In genomic region chr1:12148160-12148957, GRCh38 we compare ENCODE assay signal across 9 cellular contexts. TPM values are rescaled to one million over a fixed set of nuclear protein-coding genes. Genes with fewer than 3 reads are reported as not detected.
DNase-seq lines count a peak whose midpoint lies in the region; ATAC-seq, FAIRE-seq and TF ChIP-seq lines count a peak whose summit lies in the region.
"Had no signal": no experiment of that assay in that cellular context is flagged by ENCODE, and none has a peak within 500 bp of the region (broad histone marks: within the 10 kb centered on the region; RNA-seq: fewer than 3 reads in every experiment).

No MANE protein-coding gene starts in this region.

- H3K4me1 Mint-ChIP-seq in effector memory CD8-positive, alpha-beta T cell (ENCODE audit: low read depth in 2 of 2), result peaks cover 68 to 73% of the 10 kb centered on the region in 2 donors

- no peak for ATAC-seq in effector memory CD8-positive, alpha-beta T cell (replicated peaks)
- ATAC-seq in omental fat pad (ENCODE audit: low FRiP score), result no peak

- no peaks in the 10 kb centered on the region for H3K9me3 ChIP-seq in skeletal muscle tissue (ENCODE audit: control insufficient read depth in 3 of 3, low read length in 3 of 3)

- no peaks in the 10 kb centered on the region for H3K36me3 ChIP-seq in skeletal muscle tissue (ENCODE audit: control insufficient read depth in 3 of 3, insufficient read depth in 3 of 3, low read length in 3 of 3)

- H3K27ac Mint-ChIP-seq in effector memory CD8-positive, alpha-beta T cell, result peak overlapping the region; percentile 94 to 95

- peaks cover 0 to 6% of the 10 kb centered on the region in 2 donors for H3K9me3 Mint-ChIP-seq in effector memory CD8-positive, alpha-beta T cell

- H3K27me3 Mint-ChIP-seq in effector memory CD8-positive, alpha-beta T cell, result no peaks in the 10 kb centered on the region

- no peak overlapping the region for H3K4me3 ChIP-seq in skeletal muscle tissue (ENCODE audit: low read length in 3 of 3)

- no peak for TF ChIP-seq CTCF in omental fat pad (IDR thresholded peaks at IDR 0.05)

- peaks cover 36 to 56% (median 41%) of the 10 kb centered on the region in 3 donors for H3K4me1 ChIP-seq in skeletal muscle tissue (ENCODE audit: control insufficient read depth in 3 of 3, insufficient read depth in 3 of 3, low read length in 3 of 3)

- H3K27me3 ChIP-seq in skeletal muscle tissue (ENCODE audit: control insufficient read depth in 3 of 3, insufficient read depth in 3 of 3, low read length in 3 of 3), result no peaks in the 10 kb centered on the region

- H3K36me3 Mint-ChIP-seq in effector memory CD8-positive, alpha-beta T cell (ENCODE audit: insufficient read depth), result peaks cover 7% of the 10 kb centered on the region

- peak overlapping the region; percentile 69 to 74 for H3K4me3 Mint-ChIP-seq in effector memory CD8-positive, alpha-beta T cell

- peak; percentile 76 for FAIRE-seq in GM18507 (lab: Jason Lieb, UNC)
- FAIRE-seq: bronchial epithelial cell had no signal

- no peak for DNase-seq in GM18507 (ENCODE audit: extremely low spot score, insufficient read length, low read depth)
- DNase-seq in RPMI7951 (ENCODE audit: low read depth), result peak; percentile 79
- no peak for DNase-seq in effector memory CD8-positive, alpha-beta T cell
- DNase-seq in UCSD-AML1 (lab: John Stamatoyannopoulos, UW; ENCODE audit: unreplicated experiment), result no peak
- DNase-seq in omental fat pad (ENCODE audit: low spot score), result no peak
- no peak for DNase-seq in NCI-H187 treated with DMSO at 0.1 percent for 48 hours (lab: John Stamatoyannopoulos, UW)
- DNase-seq: T1000 had no signal

- H3K9ac ChIP-seq in skeletal muscle tissue (ENCODE audit: low read depth in 1 of 3, low read length in 3 of 3), result no peak overlapping the region

- H3K27ac ChIP-seq in skeletal muscle tissue (ENCODE audit: low read depth, low read length), result peak overlapping the region; percentile 86

RNA-seq across cellular contexts. Expression of gene TNFRSF1B, which starts 18.4 kb away (rescaled TPM):
- not detected in 2 replicates for total RNA-seq in RPMI7951 (2014; rRNA removed; shearing (Covaris generic))
- total RNA-seq in skeletal muscle tissue, result 9.9 TPM
- total RNA-seq in omental fat pad, result 100 to 1,000 TPM in 2 of 4 donors, 10 to 100 TPM in 2; 34.0 to 122 (median 84.5) TPM
